In genomic region chr6:112037783-112038216, GRCh38 we compare ENCODE assay signal across 9 cellular contexts. TPM values are rescaled to one million over a fixed set of nuclear protein-coding genes. Genes with fewer than 3 reads are reported as not detected.
DNase-seq lines count a peak whose midpoint lies in the region; ATAC-seq, FAIRE-seq and TF ChIP-seq lines count a peak whose summit lies in the region.
"Had no signal": no experiment of that assay in that cellular context is flagged by ENCODE, and none has a peak within 500 bp of the region (broad histone marks: within the 10 kb centered on the region; RNA-seq: fewer than 3 reads in every experiment).

No MANE protein-coding gene starts in this region.

- POLR2A ChIA-PET in A549 (lab: Yijun Ruan, JAX), result no interaction called here

- TF ChIP-seq RAD21 in A549 (conservative IDR thresholded peaks at IDR 0.05 in 1 of 2, IDR thresholded peaks at IDR 0.05 in 1 of 2), result no peak

- H3K4me1 ChIP-seq in A549 (peaks cover 5% of the 10 kb centered on the region; the same call in 1 of the 3 replicates), mucosa of descending colon (ENCODE audit: low read depth) (no peaks in the 10 kb centered on the region), BE2C (no peaks in the 10 kb centered on the region; the same call in 1 of the 2 replicates)

- TF ChIP-seq POLR2A in A549 (IDR thresholded peaks at IDR 0.05; ENCODE audit: low read length), result no peak

- ATAC-seq in A549 (peak; percentile 74 to 77), mucosa of descending colon (peak; percentile 53), HG03139 (IDR thresholded peaks at IDR 0.05; ENCODE audit: unreplicated experiment) (no peak)

- H3K4me2 ChIP-seq in A549, result peak overlapping the region; percentile 32
- H3K4me2 ChIP-seq: KMS-11 had no signal

- FAIRE-seq in A549 (lab: Jason Lieb, UNC), result no peak

- no peaks in the 10 kb centered on the region for H3K9me3 ChIP-seq in A549
- H3K9me3 ChIP-seq in mucosa of descending colon, result no peaks in the 10 kb centered on the region
- no peaks in the 10 kb centered on the region for H3K9me3 ChIP-seq in BE2C

- DNase-seq in A549 (ENCODE audit: low read depth in 1 of 2, low spot score in 1 of 2) (peak; percentile 5 to 30), LHCN-M2 (ENCODE audit: low read depth) (peak; percentile 99), mucosa of descending colon (peak in 1 of 3 donors; percentile 68), GM20000 (ENCODE audit: low spot score) (no peak), NCI-H2196 (lab: John Stamatoyannopoulos, UW; ENCODE audit: unreplicated experiment) (no peak), BE2C (no peak)

- intact Hi-C loops in mucosa of descending colon (cut with DNase I, micrococcal nuclease), result no loop called here

- TF ChIP-seq CTCF in A549 (IDR thresholded peaks at IDR 0.05) (no peak), mucosa of descending colon (IDR thresholded peaks at IDR 0.05) (no peak), GM20000 (IDR thresholded peaks at IDR 0.05; ENCODE audit: extremely low read depth, missing control alignments) (no peak), BE2C (IDR thresholded peaks at IDR 0.05; ENCODE audit: low read depth, low read length) (no peak)

- H3K27ac ChIP-seq in A549, result peak overlapping the region in 1 of 2 experiments; percentile 54; a peak in 3 of 6 replicates
- H3K27ac ChIP-seq in cingulate gyrus (ENCODE audit: low read depth, low read length), result peak overlapping the region; percentile 75
- H3K27ac ChIP-seq: KMS-11 had no signal

- no peak for TF ChIP-seq EP300 in A549 (IDR thresholded peaks at IDR 0.05)

- H3K4me3 ChIP-seq in A549 (no peak overlapping the region), mucosa of descending colon (no peak overlapping the region), BE2C (ENCODE audit: low read depth, low read length) (no peak overlapping the region)

- no peaks in the 10 kb centered on the region for H3K36me3 ChIP-seq in mucosa of descending colon (ENCODE audit: low read depth)
- no peaks in the 10 kb centered on the region for H3K36me3 ChIP-seq in BE2C

- no peaks in the 10 kb centered on the region for H3K27me3 ChIP-seq in BE2C

- 20% methylated on average over 6 of the region's 8 CpGs for WGBS in A549 (ENCODE audit: missing lambda C conversion rate)

- CTCF ChIA-PET in A549 (lab: Yijun Ruan, JAX), result interaction anchor here (0.9 to 1.5 kb wide), 3 partner anchors 9 to 328 kb away, joined by 4 to 5 read pairs (median 4); no protein-coding TSS in a partner anchor

TF ChIP-seq in A549, 52 proteins besides CTCF, POLR2A, EP300 and RAD21:
- TF ChIP-seq CEBPB (IDR thresholded peaks at IDR 0.05), result no peak
- no peak for TF ChIP-seq EHMT2 (IDR thresholded peaks at IDR 0.05; ENCODE audit: low read depth)
- TF ChIP-seq ELK1 (IDR thresholded peaks at IDR 0.05; ENCODE audit: low read depth, low read length), result no peak
- TF ChIP-seq EHF (CRISPR knock-in tag; IDR thresholded peaks at IDR 0.05), result no peak
- no peak for TF ChIP-seq CHD2 (IDR thresholded peaks at IDR 0.05; ENCODE audit: low read length, partially characterized antibody)

RNA-seq across cellular contexts. Expression of gene CCN6, which starts 16.1 kb away (rescaled TPM):
- polyA plus RNA-seq in A549 (2011; rRNA removed) (not detected in 2 replicates), A549 (2017; fragmentation: RNase III; extraction: RNeasy Plus Mini Kit Qiagen cat#74134 plus additional on column Dnase treatment) (not detected in 3 replicates)
- not detected in 2 replicates for polyA plus RNA-seq in A549 (2012; cell fraction: cytosol; rRNA removed)
- polyA plus RNA-seq in A549 (2012; cell fraction: nucleus; rRNA removed), result not detected in 2 replicates
- polyA minus RNA-seq in A549 (2011; rRNA and poly(A)+ RNA removed), result not detected in 2 replicates
- total RNA-seq in LHCN-M2 (2014; rRNA removed) (not detected in 2 replicates), mucosa of descending colon (not detected)
- polyA plus RNA-seq in LHCN-M2 (2012), result 0.02 TPM
- polyA plus RNA-seq in BE2C (2012; ENCODE audit: insufficient read depth, insufficient read length, low read depth), result 0.46 TPM

RNA-seq across cellular contexts. Expression of gene TUBE1, which starts 49.5 kb away (rescaled TPM):
- polyA plus RNA-seq in A549 (2011; rRNA removed) (20.3 and 32.5 TPM in 2 replicates), A549 (2017; fragmentation: RNase III; extraction: RNeasy Plus Mini Kit Qiagen cat#74134 plus additional on column Dnase treatment) (6.8 to 9.7 TPM (median 7.2 TPM) in 3 replicates)
- 4.3 and 5.7 TPM in 2 replicates for polyA plus RNA-seq in A549 (2012; cell fraction: cytosol; rRNA removed)
- 6.5 TPM in 2 replicates for polyA plus RNA-seq in A549 (2012; cell fraction: nucleus; rRNA removed)
- 9.1 and 9.5 TPM in 2 replicates for polyA minus RNA-seq in A549 (2011; rRNA and poly(A)+ RNA removed)
- total RNA-seq in LHCN-M2 (2014; rRNA removed) (11.2 and 13.3 TPM in 2 replicates), mucosa of descending colon (10 to 100 TPM in 2 of 3 donors, 1 to 10 TPM in 1; 8.8 to 22.8 (median 13.2) TPM)
- polyA plus RNA-seq in LHCN-M2 (2012), result 3.9 TPM
- 33.6 TPM for polyA plus RNA-seq in BE2C (2012; ENCODE audit: insufficient read depth, insufficient read length, low read depth)

RNA-seq across cellular contexts. Expression of gene FAM229B, which starts 49.6 kb away (rescaled TPM):
- 17.3 and 20.2 TPM in 2 replicates for polyA plus RNA-seq in A549 (2011; rRNA removed)
- polyA plus RNA-seq in A549 (2012; cell fraction: cytosol; rRNA removed), result 5.5 and 5.8 TPM in 2 replicates
- polyA plus RNA-seq in A549 (2012; cell fraction: nucleus; rRNA removed), result 1.3 and 2.1 TPM in 2 replicates
- 8.7 to 10.4 TPM (median 9.9 TPM) in 3 replicates for polyA plus RNA-seq in A549 (2017; fragmentation: RNase III; extraction: RNeasy Plus Mini Kit Qiagen cat#74134 plus additional on column Dnase treatment)
- polyA minus RNA-seq in A549 (2011; rRNA and poly(A)+ RNA removed), result 1.2 and 2.2 TPM in 2 replicates
- total RNA-seq in LHCN-M2 (2014; rRNA removed), result 7.8 and 9.7 TPM in 2 replicates
- 32.4 TPM for polyA plus RNA-seq in LHCN-M2 (2012)
- 10 to 100 TPM in 1 of 3 donors, 1 to 10 TPM in 1, under 1 TPM in 1; 0.93 to 13.6 (median 2.9) TPM for total RNA-seq in mucosa of descending colon
- polyA plus RNA-seq in BE2C (2012; ENCODE audit: insufficient read depth, insufficient read length, low read depth), result 19.2 TPM

Comparison
In these comparisons a context has a peak if more than half of its experiments do, and no peak if none do; other contexts are left out.
1. DNase-seq: peak in A549 (2 of 2) and LHCN-M2 (single experiment); none in GM20000 (single experiment), NCI-H2196 (single experiment) and BE2C (single experiment).